1 cellular context compared by ENCODE assay signal in the genomic region with DNA sequence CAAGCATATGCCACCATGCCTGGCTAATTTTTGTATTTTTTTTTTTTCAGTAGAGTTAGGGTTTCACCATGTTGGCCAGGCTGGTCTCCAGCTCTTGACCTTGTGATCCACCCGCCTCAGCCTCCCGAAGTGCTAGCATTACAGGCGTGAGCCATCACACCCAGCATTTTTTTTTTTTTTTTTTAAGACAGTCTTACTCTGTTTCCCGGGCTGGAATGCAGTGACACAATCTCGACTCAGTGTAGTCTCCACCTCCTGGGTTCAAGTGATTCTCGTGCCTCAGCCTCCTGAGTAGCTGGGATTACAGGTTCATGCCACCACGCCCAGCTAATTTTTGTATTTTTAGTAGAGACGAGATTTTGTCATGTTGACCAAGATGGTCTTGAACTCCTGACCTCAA.
A peak's percentile ranks its signal among the peaks of the same experiment; 100 is the strongest.
TF ChIP-seq lines count a peak whose summit lies in the region.

No MANE protein-coding gene starts in this region.

TF ChIP-seq in K562, 482 proteins besides CTCF, POLR2A, EP300 and RAD21:
- 0 out of 2 replicates have a peak, but pooled peaks have one; percentile 15 for TF ChIP-seq SUPT5H (IDR thresholded peaks at IDR 0.05)
